Comparison of ENCODE assay signal across 8 cellular contexts in the genomic region with DNA sequence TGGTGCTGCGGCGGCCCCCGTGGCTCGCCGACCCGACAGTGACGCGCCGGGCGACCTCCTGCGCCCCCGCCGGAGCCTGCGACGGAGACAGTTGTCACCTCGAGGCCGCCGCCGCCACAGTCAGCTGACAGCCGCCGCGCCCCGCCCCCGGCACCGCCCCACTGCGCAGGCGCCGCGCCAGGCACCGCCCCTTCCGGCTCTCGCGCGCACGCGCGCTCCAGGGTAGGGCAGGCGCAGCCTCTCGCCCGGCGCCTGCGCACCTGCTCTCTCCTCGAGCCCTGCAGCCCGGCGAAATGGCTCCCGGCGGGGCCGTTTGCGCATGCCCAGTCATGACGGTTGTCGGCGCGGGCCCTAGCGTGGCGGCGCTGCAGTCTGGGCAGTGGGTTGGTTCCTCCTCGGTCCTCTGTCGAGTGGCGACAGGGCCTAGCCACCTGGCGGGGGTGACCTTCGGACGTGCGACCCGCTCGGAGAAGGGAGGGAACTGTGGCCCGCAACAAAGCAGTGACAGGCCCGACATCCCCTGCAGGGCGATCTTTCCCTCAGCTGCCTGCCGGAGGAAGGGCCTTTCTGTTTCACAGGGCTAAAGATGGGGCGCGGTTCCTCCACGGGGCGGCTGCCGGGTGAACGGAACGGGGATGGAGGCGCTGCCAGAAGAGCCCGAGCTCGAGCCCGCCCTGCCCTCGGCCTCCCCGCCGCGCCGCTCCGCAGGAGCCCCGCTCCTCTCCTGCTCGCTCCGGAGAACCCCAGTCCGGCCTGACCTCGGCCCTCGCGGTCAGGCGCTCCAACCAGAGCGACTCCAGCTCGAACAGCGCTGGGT. TPM values are rescaled to one million over a fixed set of nuclear protein-coding genes. Genes with fewer than 3 reads are reported as not detected.
DNase-seq lines count a peak whose midpoint lies in the region; ATAC-seq and TF ChIP-seq lines count a peak whose summit lies in the region.

A gene (minus strand): TSS at position 135 of the 817 bp plus-strand sequence. CDS start 134 bp downstream, at position 1.

- peak within 1 kb of the TSS; percentile 93 for H3K4me2 ChIP-seq in PC-9

- no peak for TF ChIP-seq EP300 in esophagus muscularis mucosa (IDR thresholded peaks at IDR 0.05)

- no peaks in the 10 kb centered on the region for H3K9me2 ChIP-seq in PC-9 (ENCODE audit: insufficient read depth)

- POLR2A ChIA-PET in PC-9 (lab: Charles Lee; ENCODE audit: unreplicated experiment), result no interaction called here

- peaks cover 2% of the 10 kb centered on the region for H3K27me3 Mint-ChIP-seq in activated T-cell treated with anti-CD3 and anti-CD28 coated beads, Interleukin-2, amount 50 U/mL, for 4 hours (ENCODE audit: low read depth)

- in situ Hi-C loops in KBM-7 (cut with MboI; ENCODE audit: low pct_unique_long_range_greater_than_20kb, low sequenced_read_pairs), result no loop called here

- H3K36me3 ChIP-seq in PC-9 (ENCODE audit: low read depth) (no peaks in the 10 kb centered on the region), esophagus muscularis mucosa (peaks cover 0 to 13% (median 7%) of the 10 kb centered on the region in 4 donors), muscle layer of duodenum (ENCODE audit: control insufficient read depth in 1 of 2, insufficient read depth in 2 of 2, low read length in 2 of 2) (no peaks in the 10 kb centered on the region)

- peak within 1 kb of the TSS; percentile 74 for H3K27ac ChIP-seq in PC-9
- peak within 1 kb of the TSS; percentile 94 to 98 (median 96) for H3K27ac ChIP-seq in esophagus muscularis mucosa (replicated peaks in 1 of 4)
- H3K27ac ChIP-seq in muscle layer of duodenum (ENCODE audit: low read length), result peak within 1 kb of the TSS; percentile 86

- no peaks in the 10 kb centered on the region; the same call in 1 of the 2 replicates for H4K20me1 ChIP-seq in PC-9 (ENCODE audit: insufficient read depth)

- peaks cover 11% of the 10 kb centered on the region for H3K9me3 Mint-ChIP-seq in activated T-cell treated with anti-CD3 and anti-CD28 coated beads, Interleukin-2, amount 50 U/mL, for 4 hours

- no peak for TF ChIP-seq CTCF in PC-9 (conservative IDR thresholded peaks at IDR 0.05)
- peak; percentile 16 to 69 (median 43) for TF ChIP-seq CTCF in esophagus muscularis mucosa (IDR thresholded peaks at IDR 0.05)

- peak; percentile 34 for DNase-seq in DMS79 (lab: John Stamatoyannopoulos, UW)
- peak; percentile 86 for DNase-seq in KBM-7
- peak; percentile 66 to 95 for DNase-seq in PC-9
- peak; percentile 95 for DNase-seq in activated T-cell treated with anti-CD3 and anti-CD28 coated beads, Interleukin-2, amount 50 U/mL, for 4 hours
- DNase-seq in esophagus muscularis mucosa (ENCODE audit: extremely low spot score), result peak; percentile 98
- peak; percentile 93 for DNase-seq in stimulated activated CD8-positive, alpha-beta memory T cell treated with anti-CD3 and anti-CD28 coated beads, Interleukin-7, amount 100 ng/mL, for 24 hours (ENCODE audit: low read depth)

- CTCF ChIA-PET in PC-9 (lab: Charles Lee), result interaction anchor here (0.8 kb wide), 1 partner anchor 453 kb away, joined by 3 read pairs; no protein-coding TSS in a partner anchor

- H3K36me3 Mint-ChIP-seq in activated T-cell treated with anti-CD3 and anti-CD28 coated beads, Interleukin-2, amount 50 U/mL, for 4 hours (ENCODE audit: insufficient read depth), result peaks cover 2% of the 10 kb centered on the region

- H3K4me3 ChIP-seq in PC-9, result peak within 1 kb of the TSS; percentile 84
- H3K4me3 ChIP-seq in esophagus muscularis mucosa, result peak within 1 kb of the TSS; percentile 85 to 100 (median 98)
- peak within 1 kb of the TSS; percentile 66 to 84 for H3K4me3 ChIP-seq in muscle layer of duodenum (ENCODE audit: low read depth in 1 of 2, low read length in 2 of 2)

- H3K4me1 ChIP-seq in PC-9 (replicated peaks; ENCODE audit: insufficient read depth) (peaks cover 7% of the 10 kb centered on the region; the same call in 1 of the 2 replicates), esophagus muscularis mucosa (peaks cover 39 to 57% (median 54%) of the 10 kb centered on the region in 4 donors), muscle layer of duodenum (ENCODE audit: control insufficient read depth in 1 of 2, insufficient read depth in 2 of 2, low read length in 2 of 2) (peaks cover 22 to 36% of the 10 kb centered on the region in 2 donors)

- peak; percentile 74 for TF ChIP-seq POLR2A in esophagus muscularis mucosa (IDR thresholded peaks at IDR 0.05; ENCODE audit: low read depth)

- H3K79me2 ChIP-seq in PC-9 (ENCODE audit: low read depth), result peaks cover 34% of the 10 kb centered on the region

- TSS peak; percentile 88 for BruUV-seq in PC-9 (replicated peaks; lab: Mats Ljungman, UMichigan)

- peak within 1 kb of the TSS; percentile 94 for H2AFZ ChIP-seq in PC-9

- intact Hi-C loops in PC-9 (cut with micrococcal nuclease; ENCODE audit: unreplicated experiment), result loop anchor here (5.0 kb wide), 1 partner anchor 78 kb away; a partner anchor contains a TSS
- intact Hi-C loops in esophagus muscularis mucosa (cut with DNase I), result loop anchor here (5.0 kb wide), 1 partner anchor 47 kb away; no protein-coding TSS in a partner anchor

- peaks cover 47% of the 10 kb centered on the region for H3K4me1 Mint-ChIP-seq in activated T-cell treated with anti-CD3 and anti-CD28 coated beads, Interleukin-2, amount 50 U/mL, for 4 hours (ENCODE audit: low read depth)

- no peaks in the 10 kb centered on the region for H3F3A ChIP-seq in PC-9 (ENCODE audit: insufficient read depth, low read depth)

- peak; percentile 63 for ATAC-seq in GM21717 (IDR thresholded peaks at IDR 0.05; ENCODE audit: unreplicated experiment)
- ATAC-seq in activated T-cell treated with anti-CD3 and anti-CD28 coated beads, Interleukin-2, amount 50 U/mL, for 4 hours, result peak; percentile 87

- WGBS in esophagus muscularis mucosa, result 0% methylated on average over 10 of the region's 97 CpGs

- H3K27me3 ChIP-seq in PC-9 (ENCODE audit: insufficient read depth, low read depth), result no peaks in the 10 kb centered on the region
- no peaks in the 10 kb centered on the region for H3K27me3 ChIP-seq in esophagus muscularis mucosa
- H3K27me3 ChIP-seq in muscle layer of duodenum (ENCODE audit: low read depth, low read length), result no peaks in the 10 kb centered on the region

- no peaks in the 10 kb centered on the region for H3K9me3 ChIP-seq in PC-9 (ENCODE audit: insufficient read depth, low read depth)
- peaks cover 0 to 9% (median 3%) of the 10 kb centered on the region in 4 donors for H3K9me3 ChIP-seq in esophagus muscularis mucosa
- peaks cover 0 to 7% of the 10 kb centered on the region in 2 donors for H3K9me3 ChIP-seq in muscle layer of duodenum (ENCODE audit: control insufficient read depth in 1 of 2, low read length in 2 of 2)

- peak within 1 kb of the TSS; percentile 86 for H3K4me3 Mint-ChIP-seq in activated T-cell treated with anti-CD3 and anti-CD28 coated beads, Interleukin-2, amount 50 U/mL, for 4 hours

RNA-seq across cellular contexts. Expression of the gene that starts here (rescaled TPM):
- total RNA-seq in PC-9 (2021) (29.5 and 35.8 TPM in 2 replicates), esophagus muscularis mucosa (10 to 100 TPM; 33.2 to 71.6 (median 58.6) TPM)
- total RNA-seq in activated T-cell treated with anti-CD3 and anti-CD28 coated beads, Interleukin-2, amount 50 U/mL, for 4 hours, result 10 to 100 TPM; 38.0 to 45.9 (median 44.3) TPM

Comparison
In these comparisons a context has a peak if more than half of its experiments do, and no peak if none do; other contexts are left out.
1. Peak in every context shown above with its lines: DNase-seq, ATAC-seq, H3K4me3 ChIP-seq and H3K27ac ChIP-seq.
2. DNase-seq: peak in every context shown above with its lines; median percentile 98 in esophagus muscularis mucosa; 95 in activated T-cell treated with anti-CD3 and anti-CD28 coated beads, Interleukin-2, amount 50 U/mL, for 4 hours; 93 in stimulated activated CD8-positive, alpha-beta memory T cell treated with anti-CD3 and anti-CD28 coated beads, Interleukin-7, amount 100 ng/mL, for 24 hours; 86 in KBM-7; 80 in PC-9; 34 in DMS79.